1 cellular context compared by ENCODE assay signal in genomic region chr12:120317258-120318105, GRCh38.
TF ChIP-seq lines count a peak whose summit lies in the region.

No MANE protein-coding gene starts in this region.

TF ChIP-seq in K562, 482 proteins besides CTCF, POLR2A, EP300 and RAD21 (continued from another document and continues in another):
- TF ChIP-seq CUX1 (CRISPR knock-in tag; IDR thresholded peaks at IDR 0.05): no peak
- TF ChIP-seq TBP (optimal IDR thresholded peaks at IDR 0.05; ENCODE audit: low read depth, low read length): peak; percentile 95
- TF ChIP-seq JUND (IDR thresholded peaks at IDR 0.05; ENCODE audit: borderline replicate concordance, low read depth, low read length): peak; percentile 82
- TF ChIP-seq JUND (tag; IDR thresholded peaks at IDR 0.05; ENCODE audit: borderline replicate concordance, low read depth, low read length): peak; percentile 88
- TF ChIP-seq MITF (IDR thresholded peaks at IDR 0.05): no peak; the same call in 1 of the 2 replicates
- TF ChIP-seq NFE2L1 (tag; IDR thresholded peaks at IDR 0.05; ENCODE audit: borderline replicate concordance, low read depth): no peak
- TF ChIP-seq THRA (IDR thresholded peaks at IDR 0.05): no peak
- TF ChIP-seq XRCC5 (IDR thresholded peaks at IDR 0.05; ENCODE audit: low read depth, low read length): no peak
- TF ChIP-seq GMEB1 (CRISPR knock-in tag; IDR thresholded peaks at IDR 0.05): no peak
- TF ChIP-seq ESRRB (CRISPR knock-in tag; IDR thresholded peaks at IDR 0.05; ENCODE audit: borderline replicate concordance): no peak
- TF ChIP-seq ZNF24 (IDR thresholded peaks at IDR 0.05): no peak
- TF ChIP-seq ZNF707 (CRISPR knock-in tag; conservative IDR thresholded peaks at IDR 0.05): no peak
- no peak for TF ChIP-seq JUNB (CRISPR knock-in tag; conservative IDR thresholded peaks at IDR 0.05)
- TF ChIP-seq BCLAF1 (IDR thresholded peaks at IDR 0.05; ENCODE audit: borderline replicate concordance in 1 of 2, control insufficient read depth in 1 of 2, low read depth in 2 of 2, low read length in 1 of 2): no peak
- TF ChIP-seq GABPB2 (CRISPR knock-in tag; conservative IDR thresholded peaks at IDR 0.05): no peak
- TF ChIP-seq CBX3 (IDR thresholded peaks at IDR 0.05; ENCODE audit: borderline replicate concordance in 1 of 2, low read length in 2 of 2): no peak; a peak in 2 of 3 replicates
- TF ChIP-seq ZNF165 (CRISPR knock-in tag; IDR thresholded peaks at IDR 0.05; ENCODE audit: borderline replicate concordance): no peak
- peak; percentile 56; the same call in 1 of the 2 replicates for TF ChIP-seq MBD2 (IDR thresholded peaks at IDR 0.05; ENCODE audit: borderline replicate concordance, low read depth)
- TF ChIP-seq ATF2 (CRISPR knock-in tag; IDR thresholded peaks at IDR 0.05): no peak
- peak; percentile 60; the same call in 1 of the 2 replicates for TF ChIP-seq KAT7 (CRISPR knock-in tag; IDR thresholded peaks at IDR 0.05; ENCODE audit: borderline replicate concordance)
- peak; percentile 84 for TF ChIP-seq TFAP4 (CRISPR knock-in tag; IDR thresholded peaks at IDR 0.05; ENCODE audit: borderline replicate concordance)
- peak; percentile 97 for TF ChIP-seq MGA (IDR thresholded peaks at IDR 0.05)
